Comparison of ENCODE assay signal across 27 cellular contexts in the genomic region with DNA sequence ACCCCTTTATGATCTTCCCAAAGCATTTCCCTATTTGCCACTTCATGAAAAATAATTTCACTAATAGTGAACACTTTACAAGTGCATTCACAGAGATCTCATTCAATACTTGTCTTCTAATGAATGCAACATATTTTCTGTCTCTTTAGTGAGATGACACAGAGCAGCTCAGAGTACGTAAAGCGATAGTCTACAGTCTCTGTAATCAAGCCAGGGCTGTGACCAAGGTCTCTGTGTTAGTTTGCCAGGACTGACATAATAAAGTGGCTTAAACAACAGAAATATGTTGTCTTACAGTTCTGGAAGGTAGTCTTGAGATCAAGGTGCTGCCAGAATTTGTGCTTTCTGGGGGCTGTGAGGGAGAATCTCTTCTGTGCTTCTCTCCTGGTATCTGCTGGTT.
"Had no signal": no experiment of that assay in that cellular context is flagged by ENCODE, and none has a peak within 500 bp of the region (broad histone marks: within the 10 kb centered on the region; RNA-seq: fewer than 3 reads in every experiment).

No MANE protein-coding gene starts in this region.

- DNase-seq: activated B cell treated with CpG ODN at 0.5 μM for 24 hours; activated CD4-positive, alpha-beta memory T cell treated with anti-CD3 and anti-CD28 coated beads, Interleukin-2, amount 10 ng/mL, durations not matched to agents 7 days and 5 days; activated CD4-positive, alpha-beta T cell treated with anti-CD3 and anti-CD28 coated beads, Interleukin-2, amount 10 ng/mL, durations not matched to agents 24 days and 14 days; activated CD4-positive, alpha-beta T cell treated with anti-CD3 and anti-CD28 coated beads, Interleukin-2, amount 50 U/mL, for 4 hours; activated CD8-positive, alpha-beta memory T cell treated with anti-CD3 and anti-CD28 coated beads, Interleukin-2, amount 50 U/mL, for 48 hours; activated gamma-delta T cell; activated naive CD4-positive, alpha-beta T cell; activated naive CD4-positive, alpha-beta T cell treated with anti-CD3 and anti-CD28 coated beads, Interleukin-2, amount 10 ng/mL, durations not matched to agents 7 days and 5 days; activated naive CD8-positive, alpha-beta T cell treated with anti-CD3 and anti-CD28 coated beads, Interleukin-2, amount 10 ng/mL, durations not matched to agents 7 days and 5 days; activated T-cell treated with anti-CD3 and anti-CD28 coated beads for 4 hours; activated T-cell treated with anti-CD3 and anti-CD28 coated beads, Interleukin-2, amount 50 U/mL, for 24 hours; activated T-cell treated with anti-CD3 and anti-CD28 coated beads, Interleukin-2, amount 50 U/mL, for 72 hours; amniotic stem cell; brain microvascular endothelial cell; cortex of kidney; effector memory CD4-positive, alpha-beta T cell; erythroblast; foreskin keratinocyte; gastrocnemius medialis; head of caudate nucleus; T-helper 1 cell; T-helper 17 cell; T1000; WERI-Rb-1 had no signal

- H3K9me3 ChIP-seq: esophagus muscularis mucosa, gastrocnemius medialis had no signal

- H3K4me1 Mint-ChIP-seq: activated B cell treated with CpG ODN at 0.5 μM for 24 hours; activated CD4-positive, alpha-beta memory T cell treated with anti-CD3 and anti-CD28 coated beads, Interleukin-2, amount 10 ng/mL, durations not matched to agents 7 days and 5 days; activated CD4-positive, alpha-beta T cell treated with anti-CD3 and anti-CD28 coated beads, Interleukin-2, amount 10 ng/mL, durations not matched to agents 24 days and 14 days; activated naive CD4-positive, alpha-beta T cell treated with anti-CD3 and anti-CD28 coated beads, Interleukin-2, amount 10 ng/mL, durations not matched to agents 7 days and 5 days; T-helper 17 cell had no signal

- H3K9me3 Mint-ChIP-seq: activated B cell treated with CpG ODN at 0.5 μM for 24 hours; activated CD4-positive, alpha-beta memory T cell treated with anti-CD3 and anti-CD28 coated beads, Interleukin-2, amount 10 ng/mL, durations not matched to agents 7 days and 5 days; activated CD4-positive, alpha-beta T cell treated with anti-CD3 and anti-CD28 coated beads, Interleukin-2, amount 10 ng/mL, durations not matched to agents 24 days and 14 days; activated naive CD4-positive, alpha-beta T cell treated with anti-CD3 and anti-CD28 coated beads, Interleukin-2, amount 10 ng/mL, durations not matched to agents 7 days and 5 days; activated naive CD4-positive, alpha-beta T cell treated with anti-CD3 and anti-CD28 coated beads, Interleukin-2, amount 50 U/mL, for 72 hours; activated naive CD8-positive, alpha-beta T cell treated with anti-CD3 and anti-CD28 coated beads, Interleukin-2, amount 10 ng/mL, durations not matched to agents 7 days and 5 days; activated T-cell treated with anti-CD3 and anti-CD28 coated beads, Interleukin-2, amount 50 U/mL, for 24 hours; activated T-cell treated with anti-CD3 and anti-CD28 coated beads, Interleukin-2, amount 50 U/mL, for 72 hours; T-helper 2 cell treated with Interferon-gamma antibody and Interleukin-4, amounts not matched to agents 5 μg/mL and 100 μg/mL, for 36 hours had no signal

- H3K4me1 ChIP-seq: foreskin keratinocyte had no signal

- H3K27me3 Mint-ChIP-seq: activated B cell treated with CpG ODN at 0.5 μM for 24 hours; activated CD4-positive, alpha-beta memory T cell treated with anti-CD3 and anti-CD28 coated beads, Interleukin-2, amount 10 ng/mL, durations not matched to agents 7 days and 5 days; activated naive CD4-positive, alpha-beta T cell treated with anti-CD3 and anti-CD28 coated beads, Interleukin-2, amount 10 ng/mL, durations not matched to agents 7 days and 5 days; activated naive CD8-positive, alpha-beta T cell treated with anti-CD3 and anti-CD28 coated beads, Interleukin-2, amount 10 ng/mL, durations not matched to agents 7 days and 5 days; activated T-cell treated with anti-CD3 and anti-CD28 coated beads, Interleukin-2, amount 50 U/mL, for 24 hours; T-helper 17 cell had no signal

- H3K27ac Mint-ChIP-seq: activated B cell treated with CpG ODN at 0.5 μM for 24 hours; activated CD4-positive, alpha-beta memory T cell treated with anti-CD3 and anti-CD28 coated beads, Interleukin-2, amount 10 ng/mL, durations not matched to agents 7 days and 5 days; activated CD4-positive, alpha-beta T cell treated with anti-CD3 and anti-CD28 coated beads, Interleukin-2, amount 10 ng/mL, durations not matched to agents 24 days and 14 days; activated naive CD4-positive, alpha-beta T cell treated with anti-CD3 and anti-CD28 coated beads, Interleukin-2, amount 10 ng/mL, durations not matched to agents 7 days and 5 days; activated naive CD4-positive, alpha-beta T cell treated with anti-CD3 and anti-CD28 coated beads, Interleukin-2, amount 50 U/mL, for 72 hours; activated naive CD8-positive, alpha-beta T cell treated with anti-CD3 and anti-CD28 coated beads, Interleukin-2, amount 10 ng/mL, durations not matched to agents 7 days and 5 days; activated T-cell treated with anti-CD3 and anti-CD28 coated beads, Interleukin-2, amount 50 U/mL, for 24 hours; activated T-cell treated with anti-CD3 and anti-CD28 coated beads, Interleukin-2, amount 50 U/mL, for 72 hours; T-helper 17 cell; T-helper 2 cell treated with Interferon-gamma antibody and Interleukin-4, amounts not matched to agents 5 μg/mL and 100 μg/mL, for 36 hours had no signal

- H3K36me3 Mint-ChIP-seq: activated naive CD4-positive, alpha-beta T cell treated with anti-CD3 and anti-CD28 coated beads, Interleukin-2, amount 10 ng/mL, durations not matched to agents 7 days and 5 days; activated naive CD4-positive, alpha-beta T cell treated with anti-CD3 and anti-CD28 coated beads, Interleukin-2, amount 50 U/mL, for 72 hours; activated naive CD8-positive, alpha-beta T cell treated with anti-CD3 and anti-CD28 coated beads, Interleukin-2, amount 10 ng/mL, durations not matched to agents 7 days and 5 days had no signal

- H3K27me3 ChIP-seq: brain microvascular endothelial cell, esophagus muscularis mucosa, foreskin keratinocyte, gastrocnemius medialis had no signal

- H3K36me3 ChIP-seq: brain microvascular endothelial cell, esophagus muscularis mucosa, gastrocnemius medialis, WERI-Rb-1 had no signal

- H3K4me3 ChIP-seq: esophagus muscularis mucosa, gastrocnemius medialis had no signal

- H3K4me3 Mint-ChIP-seq: activated B cell treated with CpG ODN at 0.5 μM for 24 hours; activated CD4-positive, alpha-beta memory T cell treated with anti-CD3 and anti-CD28 coated beads, Interleukin-2, amount 10 ng/mL, durations not matched to agents 7 days and 5 days; activated CD4-positive, alpha-beta T cell treated with anti-CD3 and anti-CD28 coated beads, Interleukin-2, amount 10 ng/mL, durations not matched to agents 24 days and 14 days; activated naive CD4-positive, alpha-beta T cell treated with anti-CD3 and anti-CD28 coated beads, Interleukin-2, amount 10 ng/mL, durations not matched to agents 7 days and 5 days; activated naive CD8-positive, alpha-beta T cell treated with anti-CD3 and anti-CD28 coated beads, Interleukin-2, amount 10 ng/mL, durations not matched to agents 7 days and 5 days; activated T-cell treated with anti-CD3 and anti-CD28 coated beads, Interleukin-2, amount 50 U/mL, for 24 hours; activated T-cell treated with anti-CD3 and anti-CD28 coated beads, Interleukin-2, amount 50 U/mL, for 72 hours; T-helper 17 cell; T-helper 2 cell treated with Interferon-gamma antibody and Interleukin-4, amounts not matched to agents 5 μg/mL and 100 μg/mL, for 36 hours had no signal

- H3K27ac ChIP-seq: brain microvascular endothelial cell, foreskin keratinocyte, gastrocnemius medialis, WERI-Rb-1 had no signal
